9 cellular contexts compared by ENCODE assay signal in the genomic region with DNA sequence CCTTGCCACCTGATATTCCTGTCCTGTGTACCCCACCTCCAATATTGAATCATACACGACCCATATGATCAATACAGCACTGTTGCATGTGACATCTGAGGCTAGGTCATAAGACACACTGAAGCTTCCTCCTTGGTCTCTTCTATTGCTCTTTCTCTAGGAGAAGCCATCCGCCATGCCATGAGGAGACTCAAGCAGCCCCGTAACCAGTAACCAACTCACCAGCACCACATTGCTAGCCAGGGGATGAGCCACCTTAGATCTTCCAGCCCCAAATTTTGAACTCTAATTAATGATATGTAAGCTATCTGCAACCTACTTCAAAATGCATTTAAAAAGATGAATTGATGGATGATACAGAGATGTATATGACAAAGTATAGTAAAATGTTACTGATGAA. TPM values are rescaled to one million over a fixed set of nuclear protein-coding genes. Genes with fewer than 3 reads are reported as not detected.
DNase-seq lines count a peak whose midpoint lies in the region; ATAC-seq and TF ChIP-seq lines count a peak whose summit lies in the region.
"Had no signal": no experiment of that assay in that cellular context is flagged by ENCODE, and none has a peak within 500 bp of the region (broad histone marks: within the 10 kb centered on the region; RNA-seq: fewer than 3 reads in every experiment).

No MANE protein-coding gene starts in this region.

- no peaks in the 10 kb centered on the region; the same call in 1 of the 2 replicates for H3K36me3 ChIP-seq in HUES48 (ENCODE audit: control insufficient read depth, insufficient read depth, low read length)

- DNase-seq in AG04450 (ENCODE audit: low read depth, low spot score) (no peak), mesothelial cell of epicardium (ENCODE audit: low spot score in 2 of 2, unreplicated experiment in 2 of 2) (no peak), NCI-H1048 (lab: John Stamatoyannopoulos, UW) (no peak), D341Med (ENCODE audit: low spot score) (no peak)

- H3K4me3 ChIP-seq in AG04450 (ENCODE audit: low read depth, low read length) (peak overlapping the region; percentile 78; the same call in 1 of the 2 replicates), HUES48 (ENCODE audit: low read depth, low read length) (peak overlapping the region; percentile 67)

- H3K4me1 Mint-ChIP-seq in mesothelial cell of epicardium, result peaks cover 36% of the 10 kb centered on the region

- CTCF ChIA-PET in AG04450 (lab: Charles Lee), result interaction anchor here (1.0 kb wide), 1 partner anchor 29 kb away, joined by 4 read pairs; a partner anchor contains a TSS

- ATAC-seq in HG02678 (IDR thresholded peaks at IDR 0.05; ENCODE audit: unreplicated experiment), result no peak
- no peak for ATAC-seq in GM19035 (IDR thresholded peaks at IDR 0.05; ENCODE audit: unreplicated experiment)

- H3K9me3 ChIP-seq in AG04450 (ENCODE audit: control insufficient read depth, insufficient read depth, low read length) (peaks cover 24% of the 10 kb centered on the region), HUES48 (ENCODE audit: control insufficient read depth, insufficient read depth, low read length) (peaks cover 20% of the 10 kb centered on the region)

- peak overlapping the region; percentile 86 for H3K9ac ChIP-seq in HUES48 (ENCODE audit: low read depth, low read length)

- H3K27ac Mint-ChIP-seq in mesothelial cell of epicardium, result peak overlapping the region; percentile 97

- peaks cover 25% of the 10 kb centered on the region for H3K36me3 Mint-ChIP-seq in mesothelial cell of epicardium

- peaks cover 32% of the 10 kb centered on the region for H3K9me3 Mint-ChIP-seq in mesothelial cell of epicardium

- POLR2A ChIA-PET in AG04450 (lab: Yijun Ruan, JAX), result no interaction called here

- TF ChIP-seq CTCF in AG04450 (IDR thresholded peaks at IDR 0.05; ENCODE audit: low read depth, low read length) (no peak), mesothelial cell of epicardium (IDR thresholded peaks at IDR 0.05; ENCODE audit: unreplicated experiment) (no peak)

- no peaks in the 10 kb centered on the region for H3K4me1 ChIP-seq in HUES48 (ENCODE audit: control insufficient read depth, insufficient read depth, low read length)

- no peak overlapping the region for H3K27ac ChIP-seq in AG04450 (ENCODE audit: low read depth, low read length)
- H3K27ac ChIP-seq in HUES48 (ENCODE audit: low read depth, low read length), result peak overlapping the region; percentile 92
- H3K27ac ChIP-seq in angular gyrus (ENCODE audit: low read depth, low read length), result peak overlapping the region; percentile 97

- H3K27me3 Mint-ChIP-seq in mesothelial cell of epicardium (ENCODE audit: low read depth), result no peaks in the 10 kb centered on the region

- no peaks in the 10 kb centered on the region for H3K27me3 ChIP-seq in AG04450 (ENCODE audit: control insufficient read depth, insufficient read depth, low read length)
- no peaks in the 10 kb centered on the region for H3K27me3 ChIP-seq in HUES48 (ENCODE audit: control insufficient read depth, insufficient read depth, low read length)

- peak overlapping the region; percentile 84 for H3K4me3 Mint-ChIP-seq in mesothelial cell of epicardium

RNA-seq across cellular contexts. Expression of a gene that starts 28.6 kb away (rescaled TPM):
- 5.2 and 6.2 TPM in 2 replicates for polyA plus RNA-seq in AG04450 (2011; rRNA removed)
- 19.0 and 24.5 TPM in 2 replicates for polyA minus RNA-seq in AG04450 (2011; rRNA and poly(A)+ RNA removed)
- 15.0 to 16.4 TPM (median 16.3 TPM) in 3 replicates for total RNA-seq in mesothelial cell of epicardium

RNA-seq across cellular contexts. Expression of a gene that starts 39.6 kb away (rescaled TPM):
- not detected in 2 replicates for polyA plus RNA-seq in AG04450 (2011; rRNA removed)
- not detected in 2 replicates for polyA minus RNA-seq in AG04450 (2011; rRNA and poly(A)+ RNA removed)
- total RNA-seq in mesothelial cell of epicardium, result not detected in 3 replicates
- total RNA-seq: mucosa of descending colon had no signal

RNA-seq across cellular contexts. Expression of a gene that starts 49.0 kb away (rescaled TPM):
- not detected in 2 replicates for polyA plus RNA-seq in AG04450 (2011; rRNA removed)
- not detected in 2 replicates for polyA minus RNA-seq in AG04450 (2011; rRNA and poly(A)+ RNA removed)
- total RNA-seq in mesothelial cell of epicardium, result not detected in 3 replicates
- total RNA-seq: mucosa of descending colon had no signal

RNA-seq across cellular contexts. Expression of a gene that starts 58.1 kb away (rescaled TPM):
- polyA plus RNA-seq in AG04450 (2011; rRNA removed), result not detected in 2 replicates
- polyA minus RNA-seq in AG04450 (2011; rRNA and poly(A)+ RNA removed), result not detected in 2 replicates
- not detected in 3 replicates for total RNA-seq in mesothelial cell of epicardium
- total RNA-seq: mucosa of descending colon had no signal
